1 cellular context compared by ENCODE assay signal in the genomic region with DNA sequence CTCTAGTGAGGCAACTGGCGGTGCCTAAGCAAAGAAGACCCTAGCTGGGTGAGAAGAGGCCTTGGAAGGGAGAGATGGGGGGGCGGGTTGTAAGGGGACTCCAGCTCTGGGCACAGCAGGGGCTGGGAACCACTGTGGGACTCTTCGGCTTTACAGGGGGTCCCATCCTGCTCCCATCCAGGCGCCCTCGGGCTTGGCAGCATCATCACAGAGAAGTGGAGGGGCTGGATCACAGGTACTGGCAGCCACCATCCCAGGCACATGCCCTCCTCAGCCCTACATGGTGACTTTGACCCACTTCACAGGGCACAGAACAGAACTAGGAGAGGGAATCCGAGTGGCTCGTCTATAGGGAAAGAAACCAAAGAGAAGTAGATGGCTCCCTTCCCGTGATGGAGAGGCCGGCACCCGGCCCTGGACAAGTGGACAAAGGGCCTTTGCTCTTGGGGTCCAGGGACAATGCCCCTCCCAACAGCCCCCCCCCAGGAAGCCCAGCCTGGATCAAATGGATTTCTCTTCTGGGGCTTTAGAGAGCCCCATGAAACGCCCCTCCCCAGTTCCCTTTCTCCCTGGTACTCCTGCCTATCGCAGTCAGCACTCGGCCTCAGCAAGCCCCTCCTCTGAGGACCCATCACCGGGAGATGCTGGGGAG.
TF ChIP-seq lines count a peak whose summit lies in the region.

No MANE protein-coding gene starts in this region.

TF ChIP-seq in GM23338, 12 proteins besides CTCF, POLR2A, EP300 and RAD21 (continued from another document):
- TF ChIP-seq, protein P1, sequence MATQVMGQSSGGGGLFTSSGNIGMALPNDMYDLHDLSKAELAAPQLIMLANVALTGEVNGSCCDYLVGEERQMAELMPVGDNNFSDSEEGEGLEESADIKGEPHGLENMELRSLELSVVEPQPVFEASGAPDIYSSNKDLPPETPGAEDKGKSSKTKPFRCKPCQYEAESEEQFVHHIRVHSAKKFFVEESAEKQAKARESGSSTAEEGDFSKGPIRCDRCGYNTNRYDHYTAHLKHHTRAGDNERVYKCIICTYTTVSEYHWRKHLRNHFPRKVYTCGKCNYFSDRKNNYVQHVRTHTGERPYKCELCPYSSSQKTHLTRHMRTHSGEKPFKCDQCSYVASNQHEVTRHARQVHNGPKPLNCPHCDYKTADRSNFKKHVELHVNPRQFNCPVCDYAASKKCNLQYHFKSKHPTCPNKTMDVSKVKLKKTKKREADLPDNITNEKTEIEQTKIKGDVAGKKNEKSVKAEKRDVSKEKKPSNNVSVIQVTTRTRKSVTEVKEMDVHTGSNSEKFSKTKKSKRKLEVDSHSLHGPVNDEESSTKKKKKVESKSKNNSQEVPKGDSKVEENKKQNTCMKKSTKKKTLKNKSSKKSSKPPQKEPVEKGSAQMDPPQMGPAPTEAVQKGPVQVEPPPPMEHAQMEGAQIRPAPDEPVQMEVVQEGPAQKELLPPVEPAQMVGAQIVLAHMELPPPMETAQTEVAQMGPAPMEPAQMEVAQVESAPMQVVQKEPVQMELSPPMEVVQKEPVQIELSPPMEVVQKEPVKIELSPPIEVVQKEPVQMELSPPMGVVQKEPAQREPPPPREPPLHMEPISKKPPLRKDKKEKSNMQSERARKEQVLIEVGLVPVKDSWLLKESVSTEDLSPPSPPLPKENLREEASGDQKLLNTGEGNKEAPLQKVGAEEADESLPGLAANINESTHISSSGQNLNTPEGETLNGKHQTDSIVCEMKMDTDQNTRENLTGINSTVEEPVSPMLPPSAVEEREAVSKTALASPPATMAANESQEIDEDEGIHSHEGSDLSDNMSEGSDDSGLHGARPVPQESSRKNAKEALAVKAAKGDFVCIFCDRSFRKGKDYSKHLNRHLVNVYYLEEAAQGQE (IDR thresholded peaks at IDR 0.05; ENCODE audit: unreplicated experiment): no peak
